Comparison of ENCODE assay signal across 17 cellular contexts in genomic region chr18:41617592-41617991, GRCh38.
DNase-seq lines count a peak whose midpoint lies in the region; ATAC-seq and TF ChIP-seq lines count a peak whose summit lies in the region.
"Had no signal": no experiment of that assay in that cellular context is flagged by ENCODE, and none has a peak within 500 bp of the region (broad histone marks: within the 10 kb centered on the region; RNA-seq: fewer than 3 reads in every experiment).

No MANE protein-coding gene starts in this region.

- H3K27ac ChIP-seq in PC-3 (ENCODE audit: low read length) = no peak overlapping the region
- H3K27ac ChIP-seq: BLaER1 treated with 17β-estradiol and CSF1 and Interleukin-3, amounts not matched to agents 10 nM and 100 nM; GM23248; HL-60 had no signal

- no peak overlapping the region for H3K4me3 ChIP-seq in PC-3 (ENCODE audit: low read length)
- H3K4me3 ChIP-seq: BLaER1 treated with 17β-estradiol and CSF1 and Interleukin-3, amounts not matched to agents 10 nM and 100 nM; GM23248; HAP-1 had no signal

- BruUV-seq in PC-3 (replicated peaks; lab: Mats Ljungman, UMichigan) = no TSS peak

- H3K36me3 ChIP-seq in PC-3 (ENCODE audit: low read depth, low read length) = no peaks in the 10 kb centered on the region
- H3K36me3 ChIP-seq: BLaER1 treated with 17β-estradiol and CSF1 and Interleukin-3, amounts not matched to agents 10 nM and 100 nM; HAP-1 had no signal

- no peaks in the 10 kb centered on the region for H3K4me1 ChIP-seq in PC-3 (ENCODE audit: insufficient read depth, low read length)
- H3K4me1 ChIP-seq: BLaER1 treated with 17β-estradiol and CSF1 and Interleukin-3, amounts not matched to agents 10 nM and 100 nM had no signal

- POLR2A ChIA-PET in PC-3 (lab: Charles Lee; ENCODE audit: unreplicated experiment) = no interaction called here

- CTCF ChIA-PET in PC-3 (lab: Charles Lee) = no interaction called here

- intact Hi-C loops in Right ventricle myocardium inferior (cut with DNase I) (no loop called here), PC-3 (cut with micrococcal nuclease) (no loop called here)

- no peaks in the 10 kb centered on the region for H3K9me2 ChIP-seq in PC-3 (replicated peaks; ENCODE audit: low read length)

- H2AFZ ChIP-seq in PC-3 (ENCODE audit: low read length) = no peak overlapping the region
- H2AFZ ChIP-seq: GM23248 had no signal

- no peaks in the 10 kb centered on the region for H3K79me2 ChIP-seq in PC-3 (ENCODE audit: low read length)

- no peak overlapping the region for H3K4me3 Mint-ChIP-seq in nephron progenitor cell
- H3K4me3 Mint-ChIP-seq: B cell; CD8-positive, alpha-beta T cell had no signal

- no peaks in the 10 kb centered on the region for H3K27me3 ChIP-seq in PC-3 (ENCODE audit: low read length)
- H3K27me3 ChIP-seq: BLaER1 treated with 17β-estradiol and CSF1 and Interleukin-3, amounts not matched to agents 10 nM and 100 nM had no signal

- TF ChIP-seq CTCF in nephron progenitor cell (IDR thresholded peaks at IDR 0.05) (no peak), PC-3 (conservative IDR thresholded peaks at IDR 0.05; ENCODE audit: low read depth, low read length) (no peak)

- no peaks in the 10 kb centered on the region for H3K9me3 ChIP-seq in PC-3 (ENCODE audit: low read length)
- H3K9me3 ChIP-seq: BLaER1 treated with 17β-estradiol and CSF1 and Interleukin-3, amounts not matched to agents 10 nM and 100 nM; HAP-1 had no signal

- DNase-seq in NCI-H748 (lab: John Stamatoyannopoulos, UW; ENCODE audit: unreplicated experiment) (peak; percentile 68), NCI-H748 treated with DMSO at 0.1 percent for 48 hours (lab: John Stamatoyannopoulos, UW) (no peak), NCI-H146 (lab: John Stamatoyannopoulos, UW) (peak; percentile 68), SK-N-DZ (ENCODE audit: low spot score) (peak; percentile 11), nephron progenitor cell (no peak), Right ventricle myocardium inferior (ENCODE audit: missing footprints) (no peak), PC-3 (no peak)
- DNase-seq: Calu3; CD8-positive, alpha-beta T cell; DMS153; DMS79; GDM1; GM23248 had no signal

- peaks cover 24% of the 10 kb centered on the region for H3K4me1 Mint-ChIP-seq in nephron progenitor cell
- H3K4me1 Mint-ChIP-seq: B cell had no signal

- no peak overlapping the region for H3K9ac ChIP-seq in PC-3 (ENCODE audit: low read length)
- H3K9ac ChIP-seq: BLaER1 treated with 17β-estradiol and CSF1 and Interleukin-3, amounts not matched to agents 10 nM and 100 nM; GM23248 had no signal

- H3K4me2 ChIP-seq in PC-3 (ENCODE audit: low read length) = no peak overlapping the region
- H3K4me2 ChIP-seq: BLaER1 treated with 17β-estradiol and CSF1 and Interleukin-3, amounts not matched to agents 10 nM and 100 nM had no signal

- peaks cover 28% of the 10 kb centered on the region for H3K36me3 Mint-ChIP-seq in nephron progenitor cell (ENCODE audit: low read depth)
- H3K36me3 Mint-ChIP-seq: CD8-positive, alpha-beta T cell had no signal

- no peaks in the 10 kb centered on the region for H4K20me1 ChIP-seq in PC-3 (ENCODE audit: low read length)
- H4K20me1 ChIP-seq: BLaER1 treated with 17β-estradiol and CSF1 and Interleukin-3, amounts not matched to agents 10 nM and 100 nM had no signal

- ATAC-seq in Right ventricle myocardium inferior = no peak
- no peak for ATAC-seq in PC-3
- ATAC-seq: CD8-positive, alpha-beta T cell had no signal

- peak overlapping the region; percentile 5 for H3K27ac Mint-ChIP-seq in nephron progenitor cell
- H3K27ac Mint-ChIP-seq: B cell; CD8-positive, alpha-beta T cell had no signal

- no peaks in the 10 kb centered on the region for H3F3A ChIP-seq in PC-3 (ENCODE audit: low read length, unreplicated experiment)

- H3K27me3 Mint-ChIP-seq in nephron progenitor cell (ENCODE audit: low read depth, poor library complexity) = peaks cover 5% of the 10 kb centered on the region
- H3K27me3 Mint-ChIP-seq: B cell had no signal

- no peaks in the 10 kb centered on the region for H3K9me3 Mint-ChIP-seq in nephron progenitor cell

Comparison
In these comparisons a context has a peak if more than half of its experiments do, and no peak if none do; other contexts are left out.
1. DNase-seq: peak in NCI-H748 (single experiment), NCI-H146 (single experiment) and SK-N-DZ (single experiment); none in NCI-H748 treated with DMSO at 0.1 percent for 48 hours (single experiment), nephron progenitor cell (single experiment), Right ventricle myocardium inferior (single experiment) and PC-3 (single experiment).